ENCODE assay signal across 8 cellular contexts in genomic region chr14:22597265-22597664, GRCh38. TPM values are rescaled to one million over a fixed set of nuclear protein-coding genes. Genes with fewer than 3 reads are reported as not detected.
DNase-seq lines count a peak whose midpoint lies in the region; ATAC-seq and TF ChIP-seq lines count a peak whose summit lies in the region.

No MANE protein-coding gene starts in this region.

- peak overlapping the region; percentile 55; the same call in 1 of the 2 replicates for H2AK5ac ChIP-seq in IMR-90 (ENCODE audit: low read depth, low read length)

- no TSS peak for BruUV-seq in IMR-90 (replicated peaks; lab: Mats Ljungman, UMichigan)

- H3K9me3 Mint-ChIP-seq in CD4-positive, alpha-beta T cell = no peaks in the 10 kb centered on the region
- no peaks in the 10 kb centered on the region for H3K9me3 Mint-ChIP-seq in nephron

- no peak overlapping the region; the same call in 1 of the 2 replicates for H2BK20ac ChIP-seq in IMR-90 (ENCODE audit: low read depth, low read length)

- H4K5ac ChIP-seq in IMR-90 (ENCODE audit: low read depth, low read length) = 0 out of 2 replicates have a peak overlapping the region, but pooled peaks have one; percentile 16

- no peak overlapping the region for H3K27ac ChIP-seq in CD4-positive, alpha-beta T cell (ENCODE audit: low read depth, low read length)
- H3K27ac ChIP-seq in IMR-90 (ENCODE audit: insufficient read depth, low read length) = no peak overlapping the region

- H3K27me3 ChIP-seq in CD4-positive, alpha-beta T cell (ENCODE audit: control insufficient read depth, insufficient read depth, low read length) = no peaks in the 10 kb centered on the region
- H3K27me3 ChIP-seq in IMR-90 (ENCODE audit: control insufficient read depth, insufficient read depth, low read length) = no peaks in the 10 kb centered on the region; the same call in 1 of the 2 replicates

- peak overlapping the region; percentile 77 for H3K27ac Mint-ChIP-seq in CD4-positive, alpha-beta T cell
- H3K27ac Mint-ChIP-seq in nephron = peak overlapping the region in 2 of 3 experiments; percentile 54 to 80

- H4K20me1 ChIP-seq in IMR-90 (ENCODE audit: insufficient read depth, low read length) = no peaks in the 10 kb centered on the region; the same call in 1 of the 2 replicates

- intact Hi-C loops in CD4-positive, alpha-beta T cell (cut with DNase I, micrococcal nuclease) = no loop called here
- intact Hi-C loops in IMR-90 (cut with micrococcal nuclease) = no loop called here
- intact Hi-C loops in sciatic nerve (cut with DNase I) = no loop called here

- peaks cover 21% of the 10 kb centered on the region for H3K36me3 Mint-ChIP-seq in CD4-positive, alpha-beta T cell (ENCODE audit: low read depth)
- peaks cover 6% of the 10 kb centered on the region for H3K36me3 Mint-ChIP-seq in nephron (ENCODE audit: low read depth)

- no peak overlapping the region; the same call in 1 of the 2 replicates for H3K4ac ChIP-seq in IMR-90 (ENCODE audit: low read depth, low read length)

- no peak for ATAC-seq in CD4-positive, alpha-beta T cell (ENCODE audit: poor library complexity)
- ATAC-seq in IMR-90 (ENCODE audit: low read depth) (no peak), sciatic nerve (no peak), HG02678 (IDR thresholded peaks at IDR 0.05; ENCODE audit: unreplicated experiment) (no peak)

- peaks cover 24% of the 10 kb centered on the region for H3K4me1 Mint-ChIP-seq in CD4-positive, alpha-beta T cell (ENCODE audit: low read depth)
- H3K4me1 Mint-ChIP-seq in nephron = peaks cover 17% of the 10 kb centered on the region

- H3K4me2 ChIP-seq in IMR-90 (ENCODE audit: low read depth, low read length) = no peak overlapping the region

- no peak for DNase-seq in CD4-positive, alpha-beta T cell
- DNase-seq in IMR-90 = no peak
- DNase-seq in cerebellar cortex (ENCODE audit: low spot score) = peak; percentile 54
- DNase-seq in EL = no peak
- no peak for DNase-seq in sciatic nerve (ENCODE audit: low spot score)
- no peak for DNase-seq in NCI-H1694 treated with DMSO at 0.1 percent for 48 hours (lab: John Stamatoyannopoulos, UW)

- no peak overlapping the region for H3K14ac ChIP-seq in IMR-90 (replicated peaks; ENCODE audit: low read depth, low read length)

- H2BK120ac ChIP-seq in IMR-90 (ENCODE audit: low read depth, low read length) = no peak overlapping the region

- no peak overlapping the region for H4K91ac ChIP-seq in IMR-90 (ENCODE audit: insufficient read depth, low read depth, low read length)

- no peak overlapping the region for H3K18ac ChIP-seq in IMR-90 (ENCODE audit: low read depth, low read length)

- no peak overlapping the region for H3K23ac ChIP-seq in IMR-90 (ENCODE audit: low read depth, low read length)

- peak overlapping the region; percentile 25 for H2AK9ac ChIP-seq in IMR-90 (replicated peaks; ENCODE audit: low read depth, low read length, poor library complexity)

- peaks cover 13 to 31% of the 10 kb centered on the region in 2 experiments for H3K79me1 ChIP-seq in IMR-90 (ENCODE audit: low read depth in 1 of 2, low read length in 2 of 2)

- no peak for TF ChIP-seq RAD21 in IMR-90 (IDR thresholded peaks at IDR 0.05; ENCODE audit: low read length)

- no peak overlapping the region for H3K9ac ChIP-seq in IMR-90 (ENCODE audit: low read depth, low read length)

- in situ Hi-C loops in IMR-90 (cut with MboI; ENCODE audit: low sequenced_read_pairs) = no loop called here

- H3K9me1 ChIP-seq in IMR-90 (ENCODE audit: insufficient read depth, low read length) = peaks cover 17% of the 10 kb centered on the region

- H3K4me1 ChIP-seq in IMR-90 (ENCODE audit: control insufficient read depth, insufficient read depth, low read length) = peaks cover 7% of the 10 kb centered on the region

- CTCF ChIA-PET in CD4-positive, alpha-beta T cell (lab: Charles Lee) = interaction anchor here (0.7 to 6.4 kb wide), 5 partner anchors 8 to 256 kb away, joined by 3 to 39 read pairs (median 7); partner anchors contain the start of gene DAD1
- CTCF ChIA-PET in IMR-90 (lab: Yijun Ruan, JAX) = interaction anchor here (2.2 kb wide), 1 partner anchor 7 kb away, joined by 14 read pairs; the partner anchor contains the start of gene DAD1

- H2BK5ac ChIP-seq in IMR-90 (ENCODE audit: low read depth, low read length, poor library complexity, severe bottlenecking) = no peak overlapping the region

- POLR2A ChIA-PET in CD4-positive, alpha-beta T cell (lab: Charles Lee) = interaction anchor here (0.6 to 5.6 kb wide), 7 partner anchors 8 to 169 kb away, joined by 3 to 82 read pairs (median 6); partner anchors contain the start of genes DAD1 and OXA1L
- POLR2A ChIA-PET in IMR-90 (lab: Charles Lee; ENCODE audit: unreplicated experiment) = no interaction called here

- TF ChIP-seq CTCF in CD4-positive, alpha-beta T cell (IDR thresholded peaks at IDR 0.05) = no peak
- TF ChIP-seq CTCF in IMR-90 (conservative IDR thresholded peaks at IDR 0.05; ENCODE audit: low read depth, low read length) (no peak), nephron (IDR thresholded peaks at IDR 0.05; ENCODE audit: unreplicated experiment in 3 of 3) (no peak)

- dilution Hi-C loops in IMR-90 (cut with HindIII; ENCODE audit: low sequenced_read_pairs, unreplicated experiment) = no loop called here

- H3K4me3 Mint-ChIP-seq in CD4-positive, alpha-beta T cell = peak overlapping the region; percentile 98
- peak overlapping the region; percentile 93 to 97 (median 97) for H3K4me3 Mint-ChIP-seq in nephron

- no peak for TF ChIP-seq POLR2A in IMR-90 (IDR thresholded peaks at IDR 0.05; ENCODE audit: low read depth, low read length)

- H3K4me3 ChIP-seq in IMR-90 (ENCODE audit: insufficient read depth, low read depth, low read length) = no peak overlapping the region

- no peaks in the 10 kb centered on the region for H3K9me3 ChIP-seq in CD4-positive, alpha-beta T cell (ENCODE audit: control insufficient read depth, low read length)
- H3K9me3 ChIP-seq in IMR-90 (ENCODE audit: control insufficient read depth, insufficient read depth, low read length) = no peaks in the 10 kb centered on the region

- no peaks in the 10 kb centered on the region for H3K27me3 Mint-ChIP-seq in CD4-positive, alpha-beta T cell
- H3K27me3 Mint-ChIP-seq in nephron (ENCODE audit: low read depth) = peaks cover 6% of the 10 kb centered on the region

- 89% methylated on average over 4 of the region's 6 CpGs; no CpG with 5 or more reads in 1 of the 2 experiments for WGBS in IMR-90 (ENCODE audit: extremely low coverage in 2 of 2, insufficient read length in 1 of 2), 2 experiments

- no peak overlapping the region for H3K56ac ChIP-seq in IMR-90 (ENCODE audit: extremely low read depth, insufficient read depth, low read length)

- H2BK15ac ChIP-seq in IMR-90 (ENCODE audit: low read depth, low read length) = no peak overlapping the region

- no peak overlapping the region for H2AFZ ChIP-seq in IMR-90 (replicated peaks; ENCODE audit: low read length, poor library complexity)

- no peak overlapping the region; a peak in 1 of 4 replicates for H4K8ac ChIP-seq in IMR-90 (ENCODE audit: low read depth in 2 of 2, low read length in 2 of 2)

- H3K36me3 ChIP-seq in IMR-90 (ENCODE audit: control insufficient read depth, insufficient read depth, low read length) = peaks cover 11% of the 10 kb centered on the region

TF ChIP-seq in IMR-90, 13 proteins besides CTCF, POLR2A, EP300 and RAD21:
- TF ChIP-seq RCOR1 (IDR thresholded peaks at IDR 0.05; ENCODE audit: insufficient replicate concordance, low read length) = no peak
- TF ChIP-seq CEBPB (IDR thresholded peaks at IDR 0.05; ENCODE audit: low read depth, low read length) = no peak
- no peak for TF ChIP-seq ELK1 (IDR thresholded peaks at IDR 0.05; ENCODE audit: borderline replicate concordance, low read depth, low read length)
- no peak for TF ChIP-seq MAFK (IDR thresholded peaks at IDR 0.05; ENCODE audit: low read depth, low read length)
- no peak for TF ChIP-seq FOS (IDR thresholded peaks at IDR 0.05; ENCODE audit: low read depth, low read length)
- TF ChIP-seq RFX5 (IDR thresholded peaks at IDR 0.05; ENCODE audit: low read depth, low read length) = no peak
- no peak for TF ChIP-seq NFE2L2 (IDR thresholded peaks at IDR 0.05; ENCODE audit: low read depth, low read length)
- TF ChIP-seq BHLHE40 (IDR thresholded peaks at IDR 0.05; ENCODE audit: low read depth, low read length) = no peak
- TF ChIP-seq SMC3 (IDR thresholded peaks at IDR 0.05; ENCODE audit: low read depth, low read length) = no peak

RNA-seq across cellular contexts. Expression of gene ABHD4, which starts 0.8 kb away (rescaled TPM):
- total RNA-seq in CD4-positive, alpha-beta T cell = 1 to 10 TPM; 7.1 to 8.9 TPM
- total RNA-seq in IMR-90 (2012; rRNA removed) (5.0 and 5.3 TPM in 2 replicates), sciatic nerve (45.2 TPM)
- 21.8 and 22.0 TPM in 2 replicates for polyA plus RNA-seq in IMR-90 (2012; rRNA removed)
- polyA plus RNA-seq in IMR-90 (2012; cell fraction: cytosol; rRNA removed) = 13.3 and 23.6 TPM in 2 replicates
- polyA plus RNA-seq in IMR-90 (2012; cell fraction: nucleus; rRNA removed; ENCODE audit: low replicate concordance) = 22.2 and 25.4 TPM in 2 replicates

RNA-seq across cellular contexts. Expression of gene DAD1, which starts 8.2 kb away (rescaled TPM):
- total RNA-seq in CD4-positive, alpha-beta T cell = 10 to 100 TPM; 41.8 to 44.1 TPM
- 396 and 449 TPM in 2 replicates for total RNA-seq in IMR-90 (2012; rRNA removed)
- 448 and 496 TPM in 2 replicates for polyA plus RNA-seq in IMR-90 (2012; rRNA removed)
- 412 and 479 TPM in 2 replicates for polyA plus RNA-seq in IMR-90 (2012; cell fraction: cytosol; rRNA removed)
- polyA plus RNA-seq in IMR-90 (2012; cell fraction: nucleus; rRNA removed; ENCODE audit: low replicate concordance) = 92.7 and 197 TPM in 2 replicates
- total RNA-seq in sciatic nerve = 163 TPM

RNA-seq across cellular contexts. Expression of gene OR6J1, which starts 46.9 kb away (rescaled TPM):
- not detected for total RNA-seq in CD4-positive, alpha-beta T cell
- total RNA-seq in IMR-90 (2012; rRNA removed) (not detected in 2 replicates), sciatic nerve (not detected)
- polyA plus RNA-seq in IMR-90 (2012; rRNA removed) = not detected in 2 replicates
- not detected in 2 replicates for polyA plus RNA-seq in IMR-90 (2012; cell fraction: cytosol; rRNA removed)
- not detected in 2 replicates for polyA plus RNA-seq in IMR-90 (2012; cell fraction: nucleus; rRNA removed; ENCODE audit: low replicate concordance)
